In genomic region chr2:130840506-130840905, GRCh38 we compare ENCODE assay signal across 29 cellular contexts.
"Had no signal": no experiment of that assay in that cellular context is flagged by ENCODE, and none has a peak within 500 bp of the region (broad histone marks: within the 10 kb centered on the region; RNA-seq: fewer than 3 reads in every experiment).

No MANE protein-coding gene starts in this region.

- DNase-seq: activated CD4-positive, alpha-beta memory T cell treated with anti-CD3 and anti-CD28 coated beads, Interleukin-2, amount 10 ng/mL, durations not matched to agents 7 days and 5 days; activated CD4-positive, alpha-beta T cell treated with anti-CD3 and anti-CD28 coated beads for 36 hours; activated CD4-positive, alpha-beta T cell treated with anti-CD3 and anti-CD28 coated beads, Interleukin-2, amount 10 ng/mL, durations not matched to agents 7 days and 5 days; activated CD4-positive, alpha-beta T cell treated with anti-CD3 and anti-CD28 coated beads, Interleukin-2, amount 50 U/mL, for 4 hours; activated CD4-positive, CD25-positive, alpha-beta regulatory T cell; activated CD4-positive, CD25-positive, alpha-beta regulatory T cell treated with anti-CD3 and anti-CD28 coated beads, Interleukin-2, amount 50 U/mL, for 72 hours; activated CD8-positive, alpha-beta memory T cell treated with anti-CD3 and anti-CD28 coated beads, Interleukin-2, amount 50 U/mL, for 48 hours; activated effector memory CD4-positive, alpha-beta T cell treated with Interleukin-2 at 50 U/mL for 16 hours; activated gamma-delta T cell treated with Interleukin-2 at 50 U/mL for 16 hours; activated naive CD4-positive, alpha-beta T cell treated with anti-CD3 and anti-CD28 coated beads, Interleukin-2, amount 10 ng/mL, durations not matched to agents 7 days and 5 days; activated naive CD8-positive, alpha-beta T cell treated with anti-CD3 and anti-CD28 coated beads, Interleukin-2, amount 10 ng/mL, durations not matched to agents 7 days and 5 days; activated T-cell treated with anti-CD3 and anti-CD28 coated beads for 4 hours; activated T-cell treated with anti-CD3 and anti-CD28 coated beads, Interleukin-2, amount 50 U/mL, for 24 hours; activated T-cell treated with anti-CD3 and anti-CD28 coated beads, Interleukin-2, amount 50 U/mL, for 72 hours; cortex of kidney; dermis blood vessel endothelial cell; effector CD4-positive, alpha-beta T cell; effector memory CD8-positive, alpha-beta T cell; erythroblast; foreskin keratinocyte; gastrocnemius medialis; glutamatergic neuron; T-helper 2 cell had no signal

- H3K4me3 Mint-ChIP-seq: activated CD4-positive, alpha-beta memory T cell treated with anti-CD3 and anti-CD28 coated beads, Interleukin-2, amount 10 ng/mL, durations not matched to agents 7 days and 5 days; activated CD4-positive, alpha-beta T cell treated with anti-CD3 and anti-CD28 coated beads for 36 hours; activated CD4-positive, alpha-beta T cell treated with anti-CD3 and anti-CD28 coated beads, Interleukin-2, amount 10 ng/mL, durations not matched to agents 7 days and 5 days; activated naive CD4-positive, alpha-beta T cell treated with anti-CD3 and anti-CD28 coated beads, Interleukin-2, amount 10 ng/mL, durations not matched to agents 7 days and 5 days; activated naive CD8-positive, alpha-beta T cell treated with anti-CD3 and anti-CD28 coated beads, Interleukin-2, amount 10 ng/mL, durations not matched to agents 7 days and 5 days; activated T-cell treated with anti-CD3 and anti-CD28 coated beads, Interleukin-2, amount 50 U/mL, for 24 hours; activated T-cell treated with anti-CD3 and anti-CD28 coated beads, Interleukin-2, amount 50 U/mL, for 72 hours; brain; central memory CD8-positive, alpha-beta T cell; effector memory CD8-positive, alpha-beta T cell had no signal

- H3K36me3 ChIP-seq: ascending aorta, breast epithelium, esophagus muscularis mucosa, gastrocnemius medialis had no signal

- H3K27ac ChIP-seq: ascending aorta, breast epithelium, esophagus muscularis mucosa, foreskin keratinocyte, gastrocnemius medialis had no signal

- H3K9me3 ChIP-seq: ascending aorta, breast epithelium, esophagus muscularis mucosa, gastrocnemius medialis had no signal

- H3K36me3 Mint-ChIP-seq: activated naive CD4-positive, alpha-beta T cell treated with anti-CD3 and anti-CD28 coated beads, Interleukin-2, amount 10 ng/mL, durations not matched to agents 7 days and 5 days; activated naive CD4-positive, alpha-beta T cell treated with anti-CD3 and anti-CD28 coated beads, Interleukin-2, amount 50 U/mL, for 72 hours; activated naive CD8-positive, alpha-beta T cell treated with anti-CD3 and anti-CD28 coated beads, Interleukin-2, amount 10 ng/mL, durations not matched to agents 7 days and 5 days; brain had no signal

- H3K4me3 ChIP-seq: ascending aorta, breast epithelium, esophagus muscularis mucosa, gastrocnemius medialis had no signal

- ATAC-seq: activated CD4-positive, alpha-beta T cell treated with anti-CD3 and anti-CD28 coated beads for 36 hours; activated naive CD4-positive, alpha-beta T cell treated with anti-CD3 and anti-CD28 coated beads, Interleukin-2, amount 50 U/mL, for 72 hours; activated T-cell treated with anti-CD3 and anti-CD28 coated beads, Interleukin-2, amount 50 U/mL, for 72 hours; effector memory CD8-positive, alpha-beta T cell; foreskin keratinocyte; gastrocnemius medialis had no signal

- H3K4me1 ChIP-seq: breast epithelium, foreskin keratinocyte, gastrocnemius medialis had no signal

- H3K9me3 Mint-ChIP-seq: activated CD4-positive, alpha-beta memory T cell treated with anti-CD3 and anti-CD28 coated beads, Interleukin-2, amount 10 ng/mL, durations not matched to agents 7 days and 5 days; activated CD4-positive, alpha-beta T cell treated with anti-CD3 and anti-CD28 coated beads, Interleukin-2, amount 10 ng/mL, durations not matched to agents 7 days and 5 days; activated naive CD4-positive, alpha-beta T cell treated with anti-CD3 and anti-CD28 coated beads, Interleukin-2, amount 10 ng/mL, durations not matched to agents 7 days and 5 days; activated naive CD4-positive, alpha-beta T cell treated with anti-CD3 and anti-CD28 coated beads, Interleukin-2, amount 50 U/mL, for 72 hours; activated naive CD8-positive, alpha-beta T cell treated with anti-CD3 and anti-CD28 coated beads, Interleukin-2, amount 10 ng/mL, durations not matched to agents 7 days and 5 days; activated T-cell treated with anti-CD3 and anti-CD28 coated beads, Interleukin-2, amount 50 U/mL, for 24 hours; activated T-cell treated with anti-CD3 and anti-CD28 coated beads, Interleukin-2, amount 50 U/mL, for 72 hours; central memory CD8-positive, alpha-beta T cell; effector memory CD8-positive, alpha-beta T cell had no signal

- H3K4me1 Mint-ChIP-seq: activated CD4-positive, alpha-beta memory T cell treated with anti-CD3 and anti-CD28 coated beads, Interleukin-2, amount 10 ng/mL, durations not matched to agents 7 days and 5 days; activated CD4-positive, alpha-beta T cell treated with anti-CD3 and anti-CD28 coated beads for 36 hours; activated CD4-positive, alpha-beta T cell treated with anti-CD3 and anti-CD28 coated beads, Interleukin-2, amount 10 ng/mL, durations not matched to agents 7 days and 5 days; activated naive CD4-positive, alpha-beta T cell treated with anti-CD3 and anti-CD28 coated beads, Interleukin-2, amount 10 ng/mL, durations not matched to agents 7 days and 5 days; activated naive CD8-positive, alpha-beta T cell treated with anti-CD3 and anti-CD28 coated beads, Interleukin-2, amount 10 ng/mL, durations not matched to agents 7 days and 5 days; central memory CD8-positive, alpha-beta T cell had no signal

- H3K27ac Mint-ChIP-seq: activated CD4-positive, alpha-beta memory T cell treated with anti-CD3 and anti-CD28 coated beads, Interleukin-2, amount 10 ng/mL, durations not matched to agents 7 days and 5 days; activated CD4-positive, alpha-beta T cell treated with anti-CD3 and anti-CD28 coated beads for 36 hours; activated CD4-positive, alpha-beta T cell treated with anti-CD3 and anti-CD28 coated beads, Interleukin-2, amount 10 ng/mL, durations not matched to agents 7 days and 5 days; activated naive CD4-positive, alpha-beta T cell treated with anti-CD3 and anti-CD28 coated beads, Interleukin-2, amount 10 ng/mL, durations not matched to agents 7 days and 5 days; activated naive CD4-positive, alpha-beta T cell treated with anti-CD3 and anti-CD28 coated beads, Interleukin-2, amount 50 U/mL, for 72 hours; activated naive CD8-positive, alpha-beta T cell treated with anti-CD3 and anti-CD28 coated beads, Interleukin-2, amount 10 ng/mL, durations not matched to agents 7 days and 5 days; activated T-cell treated with anti-CD3 and anti-CD28 coated beads, Interleukin-2, amount 50 U/mL, for 24 hours; activated T-cell treated with anti-CD3 and anti-CD28 coated beads, Interleukin-2, amount 50 U/mL, for 72 hours; brain; effector memory CD8-positive, alpha-beta T cell had no signal

- H3K27me3 ChIP-seq: foreskin keratinocyte had no signal
